Comparison of ENCODE assay signal across 24 cellular contexts in genomic region chr6:85585741-85586140, GRCh38.
"Had no signal": no experiment of that assay in that cellular context is flagged by ENCODE, and none has a peak within 500 bp of the region (broad histone marks: within the 10 kb centered on the region; RNA-seq: fewer than 3 reads in every experiment).

No MANE protein-coding gene starts in this region.

- H2AFZ ChIP-seq: parathyroid adenoma had no signal

- H3K9ac ChIP-seq: parathyroid adenoma had no signal

- H3K4me3 ChIP-seq: colonic mucosa, dorsolateral prefrontal cortex, esophagus squamous epithelium, heart right ventricle, upper lobe of left lung had no signal

- H3K36me3 ChIP-seq: colonic mucosa, esophagus squamous epithelium had no signal

- H3K9me3 ChIP-seq: colonic mucosa had no signal

- DNase-seq: activated CD4-positive, alpha-beta T cell treated with anti-CD3 and anti-CD28 coated beads, Interleukin-2, amount 50 U/mL, for 1 hour; activated CD4-positive, CD25-positive, alpha-beta regulatory T cell treated with anti-CD3 and anti-CD28 coated beads, Interleukin-2, amount 50 U/mL, for 72 hours; activated CD8-positive, alpha-beta T cell treated with anti-CD3 and anti-CD28 coated beads, Interleukin-2, amount 10 ng/mL, durations not matched to agents 7 days and 5 days; activated gamma-delta T cell treated with Interleukin-2 at 50 U/mL for 16 hours; activated T-cell treated with anti-CD3 and anti-CD28 coated beads, Interleukin-2, amount 50 U/mL, for 1 hour; colonic mucosa; dorsolateral prefrontal cortex; effector memory CD8-positive, alpha-beta T cell; esophagus squamous epithelium; foreskin fibroblast; heart right ventricle; left colon; nephron progenitor cell; right cardiac atrium; stimulated activated CD4-positive, alpha-beta T cell treated with anti-CD3 and anti-CD28 coated beads, Interleukin-12 subunit alpha, Interleukin-12 subunit beta, amount 100 ng/mL, for 4 hours; stimulated activated CD4-positive, alpha-beta T cell treated with anti-CD3 and anti-CD28 coated beads, Interleukin-4, amount 100 ng/mL, for 4 hours; stimulated activated naive CD8-positive, alpha-beta T cell treated with anti-CD3 and anti-CD28 coated beads, Interleukin-15, Interleukin-2, amounts not matched to agents 100 U/mL and 50 U/mL, for 24 hours; upper lobe of left lung; WERI-Rb-1 had no signal

- H3K27ac Mint-ChIP-seq: activated CD8-positive, alpha-beta T cell treated with anti-CD3 and anti-CD28 coated beads, Interleukin-2, amount 10 ng/mL, durations not matched to agents 7 days and 5 days; effector memory CD8-positive, alpha-beta T cell; nephron progenitor cell; T-helper 2 cell treated with Interferon-gamma antibody and Interleukin-4, amounts not matched to agents 5 μg/mL and 100 μg/mL, for 36 hours had no signal

- H3K27me3 Mint-ChIP-seq: activated naive CD4-positive, alpha-beta T cell treated with anti-CD3 and anti-CD28 coated beads, Interleukin-2, amount 50 U/mL, for 24 hours; central memory CD8-positive, alpha-beta T cell; effector memory CD8-positive, alpha-beta T cell; memory B cell had no signal

- H3K4me3 Mint-ChIP-seq: activated CD8-positive, alpha-beta T cell treated with anti-CD3 and anti-CD28 coated beads, Interleukin-2, amount 10 ng/mL, durations not matched to agents 7 days and 5 days; activated naive CD4-positive, alpha-beta T cell treated with anti-CD3 and anti-CD28 coated beads, Interleukin-2, amount 50 U/mL, for 24 hours; central memory CD8-positive, alpha-beta T cell; effector memory CD8-positive, alpha-beta T cell; memory B cell; nephron progenitor cell; T-helper 2 cell treated with Interferon-gamma antibody and Interleukin-4, amounts not matched to agents 5 μg/mL and 100 μg/mL, for 36 hours had no signal

- ATAC-seq: activated CD8-positive, alpha-beta T cell treated with anti-CD3 and anti-CD28 coated beads, Interleukin-2, amount 10 ng/mL, durations not matched to agents 7 days and 5 days; effector memory CD8-positive, alpha-beta T cell; heart right ventricle; left colon; right cardiac atrium; stimulated activated naive CD8-positive, alpha-beta T cell treated with anti-CD3 and anti-CD28 coated beads, Interleukin-15, Interleukin-2, amounts not matched to agents 100 U/mL and 50 U/mL, for 24 hours had no signal

- H3K4me1 ChIP-seq: parathyroid adenoma had no signal

- H3K27me3 ChIP-seq: colonic mucosa, dorsolateral prefrontal cortex, esophagus squamous epithelium, heart right ventricle, upper lobe of left lung had no signal

- H3K27ac ChIP-seq: colonic mucosa, dorsolateral prefrontal cortex, esophagus squamous epithelium, heart right ventricle, parathyroid adenoma, upper lobe of left lung, WERI-Rb-1 had no signal
